16 cellular contexts compared by ENCODE assay signal in the genomic region with DNA sequence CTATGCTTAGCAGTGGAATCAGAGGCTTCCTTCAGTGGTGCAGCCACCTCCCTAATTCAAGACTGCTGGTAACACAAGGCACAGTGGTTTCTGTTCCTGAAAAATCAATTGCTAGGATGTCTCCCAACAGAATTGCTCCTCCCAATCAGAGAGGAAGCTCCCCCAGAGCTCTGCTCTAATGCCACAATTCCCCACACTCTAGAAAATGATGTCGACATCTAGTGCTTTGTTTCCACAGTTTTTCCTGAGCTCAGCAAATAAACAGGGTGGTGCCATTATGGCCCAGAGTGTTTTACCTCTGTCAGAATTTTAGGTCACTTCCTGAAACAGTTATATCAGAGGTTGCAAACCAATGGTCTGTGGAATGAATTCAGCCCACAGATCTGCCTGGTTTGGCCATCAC. TPM values are rescaled to one million over a fixed set of nuclear protein-coding genes. Genes with fewer than 3 reads are reported as not detected.
DNase-seq lines count a peak whose midpoint lies in the region; ATAC-seq and TF ChIP-seq lines count a peak whose summit lies in the region.
"Had no signal": no experiment of that assay in that cellular context is flagged by ENCODE, and none has a peak within 500 bp of the region (broad histone marks: within the 10 kb centered on the region; RNA-seq: fewer than 3 reads in every experiment).

No MANE protein-coding gene starts in this region.

- no peaks in the 10 kb centered on the region for H3K9me3 ChIP-seq in left lung
- H3K9me3 ChIP-seq: MG63 had no signal

- no peaks in the 10 kb centered on the region for H3K27me3 ChIP-seq in left lung
- H3K27me3 ChIP-seq: MG63 had no signal

- H3K4me1 ChIP-seq in left lung, result no peaks in the 10 kb centered on the region

- H3K9me3 Mint-ChIP-seq in activated B cell treated with CpG ODN at 0.5 μM for 24 hours (no peaks in the 10 kb centered on the region), type B pancreatic cell (no peaks in the 10 kb centered on the region)
- H3K9me3 Mint-ChIP-seq: activated naive CD8-positive, alpha-beta T cell treated with anti-CD3 and anti-CD28 coated beads for 36 hours; CD8-positive, alpha-beta T cell; T-helper 2 cell treated with Interferon-gamma antibody and Interleukin-4, amounts not matched to agents 5 μg/mL and 100 μg/mL, for 36 hours had no signal

- H3K27me3 Mint-ChIP-seq in activated B cell treated with CpG ODN at 0.5 μM for 24 hours (no peaks in the 10 kb centered on the region), type B pancreatic cell (no peaks in the 10 kb centered on the region)
- H3K27me3 Mint-ChIP-seq: activated naive CD8-positive, alpha-beta T cell treated with anti-CD3 and anti-CD28 coated beads for 36 hours had no signal

- intact Hi-C loops in activated B cell treated with CpG ODN at 0.5 μM for 24 hours (cut with micrococcal nuclease) (no loop called here), left lung (cut with DNase I) (no loop called here)

- ATAC-seq in HG02885 (IDR thresholded peaks at IDR 0.05; ENCODE audit: poor library complexity, unreplicated experiment) (peak; percentile 40), activated B cell treated with CpG ODN at 0.5 μM for 24 hours (ENCODE audit: low read depth) (peak; percentile 50), left lung (peak; percentile 62), GM21526 (IDR thresholded peaks at IDR 0.05; ENCODE audit: low FRiP score, unreplicated experiment) (no peak)

- peaks cover 21% of the 10 kb centered on the region for H3K36me3 Mint-ChIP-seq in activated B cell treated with CpG ODN at 0.5 μM for 24 hours (ENCODE audit: low read depth)
- peaks cover 12% of the 10 kb centered on the region for H3K36me3 Mint-ChIP-seq in type B pancreatic cell

- H3K27ac ChIP-seq in left lung, result peak overlapping the region; percentile 13 to 33

- TF ChIP-seq CTCF in activated B cell treated with CpG ODN at 0.5 μM for 24 hours (IDR thresholded peaks at IDR 0.05), result no peak
- TF ChIP-seq CTCF in left lung (IDR thresholded peaks at IDR 0.05), result no peak
- no peak for TF ChIP-seq CTCF in type B pancreatic cell (conservative IDR thresholded peaks at IDR 0.05)

- CTCF ChIA-PET in activated B cell treated with CpG ODN at 0.5 μM for 24 hours (lab: Charles Lee), result interaction anchor here (1.2 to 3.3 kb wide), 2 partner anchors 128 to 130 kb away, joined by 4 to 11 read pairs; no protein-coding TSS in a partner anchor

- H3K4me1 Mint-ChIP-seq in activated B cell treated with CpG ODN at 0.5 μM for 24 hours, result peaks cover 18% of the 10 kb centered on the region
- no peaks in the 10 kb centered on the region for H3K4me1 Mint-ChIP-seq in type B pancreatic cell (ENCODE audit: unreplicated experiment)

- POLR2A ChIA-PET in activated B cell treated with CpG ODN at 0.5 μM for 24 hours (lab: Charles Lee), result interaction anchor here (1.0 kb wide), 1 partner anchor 25 kb away, joined by 4 read pairs; a partner anchor contains a TSS

- H3K36me3 ChIP-seq in left lung, result peaks cover 0 to 10% of the 10 kb centered on the region in 2 donors
- H3K36me3 ChIP-seq: MG63 had no signal

- DNase-seq in activated B cell treated with CpG ODN at 0.5 μM for 24 hours, result no peak
- no peak for DNase-seq in left lung
- no peak for DNase-seq in type B pancreatic cell (ENCODE audit: extremely low spot score, unreplicated experiment)
- no peak for DNase-seq in stimulated activated CD4-positive, alpha-beta T cell treated with anti-CD3 and anti-CD28 coated beads, Interleukin-2, amount 100 ng/mL, for 48 hours
- no peak for DNase-seq in T-helper 1 cell
- DNase-seq: activated CD4-positive, alpha-beta T cell treated with anti-CD3 and anti-CD28 coated beads for 4 hours; activated naive CD8-positive, alpha-beta T cell treated with anti-CD3 and anti-CD28 coated beads for 36 hours; CD8-positive, alpha-beta T cell; effector memory CD4-positive, alpha-beta T cell; MG63; midbrain; NCI-H774; SHP77 had no signal

- H3K27ac Mint-ChIP-seq in activated B cell treated with CpG ODN at 0.5 μM for 24 hours (peak overlapping the region; percentile 63), type B pancreatic cell (peak overlapping the region; percentile 65)
- H3K27ac Mint-ChIP-seq: activated naive CD8-positive, alpha-beta T cell treated with anti-CD3 and anti-CD28 coated beads for 36 hours; CD8-positive, alpha-beta T cell; T-helper 2 cell treated with Interferon-gamma antibody and Interleukin-4, amounts not matched to agents 5 μg/mL and 100 μg/mL, for 36 hours had no signal

- no peak overlapping the region for H3K4me3 Mint-ChIP-seq in activated B cell treated with CpG ODN at 0.5 μM for 24 hours
- H3K4me3 Mint-ChIP-seq in type B pancreatic cell, result no peak overlapping the region
- H3K4me3 Mint-ChIP-seq: activated naive CD8-positive, alpha-beta T cell treated with anti-CD3 and anti-CD28 coated beads for 36 hours; CD8-positive, alpha-beta T cell; T-helper 2 cell treated with Interferon-gamma antibody and Interleukin-4, amounts not matched to agents 5 μg/mL and 100 μg/mL, for 36 hours had no signal

- no peak overlapping the region for H3K4me3 ChIP-seq in left lung
- H3K4me3 ChIP-seq: MG63 had no signal

RNA-seq across cellular contexts. Expression of a gene that starts 24.7 kb away (rescaled TPM):
- total RNA-seq in activated B cell treated with CpG ODN at 0.5 μM for 24 hours (21.7 and 23.9 TPM in 2 replicates), left lung (10 to 100 TPM; 14.8 to 20.6 TPM), type B pancreatic cell (ENCODE audit: low replicate concordance) (26.1 and 48.9 TPM in 2 replicates)
